In genomic region chr16:57734925-57735754, GRCh38 we compare ENCODE assay signal across 8 cellular contexts. TPM values are rescaled to one million over a fixed set of nuclear protein-coding genes. Genes with fewer than 3 reads are reported as not detected.
DNase-seq lines count a peak whose midpoint lies in the region; ATAC-seq and TF ChIP-seq lines count a peak whose summit lies in the region.

No MANE protein-coding gene starts in this region.

- no peaks in the 10 kb centered on the region for H3K9me3 ChIP-seq in SK-N-SH
- no peaks in the 10 kb centered on the region for H3K9me3 ChIP-seq in suprapubic skin

- 1% methylated on average over 28 of the region's 45 CpGs for WGBS in SK-N-SH (ENCODE audit: low lambda C conversion rate)
- 0% methylated on average over 27 of the region's 45 CpGs for WGBS in suprapubic skin

- DNase-seq in GM10248 (ENCODE audit: extremely low spot score) (peak; percentile 99), NCI-H1092 (lab: John Stamatoyannopoulos, UW) (peak; percentile 100), SK-N-SH (peak; percentile 98), glomerular endothelial cell (ENCODE audit: extremely low read depth, low read depth, low spot score) (peak; percentile 100), nucleus accumbens (lab: John Stamatoyannopoulos, UW) (peak; percentile 85 to 100 (median 99)), suprapubic skin (ENCODE audit: low spot score in 2 of 2) (peak; percentile 99)
- DNase-seq in activated naive CD4-positive, alpha-beta T cell treated with anti-CD3 and anti-CD28 coated beads, Interleukin-2, amount 50 U/mL, for 72 hours (ENCODE audit: low spot score in 2 of 2) = peak; percentile 96 to 98

- POLR2A ChIA-PET in GM10248 (lab: Yijun Ruan, JAX) = interaction anchor here (0.8 kb wide), 1 partner anchor 394 kb away, joined by 3 read pairs; the partner anchor contains the start of gene CFAP20
- POLR2A ChIA-PET in SK-N-SH (lab: Yijun Ruan, JAX) = interaction anchor here (0.6 to 1.0 kb wide), 7 partner anchors 9 to 394 kb away, joined by 3 to 6 read pairs (median 3); partner anchors contain the start of gene CFAP20

- peak; percentile 93 for ATAC-seq in HG02610 (IDR thresholded peaks at IDR 0.05; ENCODE audit: unreplicated experiment)
- peak; percentile 91 for ATAC-seq in activated naive CD4-positive, alpha-beta T cell treated with anti-CD3 and anti-CD28 coated beads, Interleukin-2, amount 50 U/mL, for 72 hours

- peaks cover 23% of the 10 kb centered on the region; the same call in 1 of the 2 replicates for H3K79me2 ChIP-seq in SK-N-SH (ENCODE audit: insufficient read depth)

- TF ChIP-seq POLR2A in suprapubic skin (IDR thresholded peaks at IDR 0.05) = peak in 1 of 2 donors; percentile 27

- H3K9me3 Mint-ChIP-seq in activated naive CD4-positive, alpha-beta T cell treated with anti-CD3 and anti-CD28 coated beads, Interleukin-2, amount 50 U/mL, for 72 hours = peaks cover 12 to 18% of the 10 kb centered on the region in 2 donors

- H3K27me3 ChIP-seq in SK-N-SH (ENCODE audit: insufficient read depth) (no peaks in the 10 kb centered on the region), suprapubic skin (no peaks in the 10 kb centered on the region)

- H3K4me2 ChIP-seq in SK-N-SH = peak overlapping the region; percentile 98

- TF ChIP-seq EP300 in SK-N-SH (IDR thresholded peaks at IDR 0.05; ENCODE audit: borderline replicate concordance in 1 of 2, low read depth in 1 of 2, low read length in 1 of 2) (no peak), suprapubic skin (IDR thresholded peaks at IDR 0.05) (no peak)

- peaks cover 5% of the 10 kb centered on the region for H3F3A ChIP-seq in SK-N-SH (replicated peaks; ENCODE audit: insufficient read depth)

- no peaks in the 10 kb centered on the region for H3K9me2 ChIP-seq in SK-N-SH

- TF ChIP-seq RAD21 in SK-N-SH (IDR thresholded peaks at IDR 0.05; ENCODE audit: low read length) = no peak

- no peaks in the 10 kb centered on the region for H4K20me1 ChIP-seq in SK-N-SH (ENCODE audit: insufficient read depth)

- peak overlapping the region; percentile 81; the same call in 1 of the 2 replicates for H2AFZ ChIP-seq in SK-N-SH (ENCODE audit: low read depth)

- TF ChIP-seq CTCF in GM10248 (IDR thresholded peaks at IDR 0.05; ENCODE audit: control extremely low read depth, extremely low read depth, low read depth, missing control alignments) (no peak), SK-N-SH (IDR thresholded peaks at IDR 0.05) (no peak), suprapubic skin (IDR thresholded peaks at IDR 0.05) (no peak)

- H3K36me3 ChIP-seq in SK-N-SH (replicated peaks in 1 of 2; ENCODE audit: control insufficient read depth in 1 of 2, insufficient read depth in 2 of 2, low read length in 1 of 2) (peaks cover 0 to 7% of the 10 kb centered on the region in 2 experiments), suprapubic skin (no peaks in the 10 kb centered on the region)

- H3K4me3 ChIP-seq in SK-N-SH (ENCODE audit: low read depth in 2 of 2, low read length in 1 of 2) (peak overlapping the region; percentile 61 to 83), suprapubic skin (peak overlapping the region; percentile 83)

- CTCF ChIA-PET in GM10248 (lab: Yijun Ruan, JAX) = interaction anchor here (0.7 to 2.7 kb wide), 7 partner anchors 22 to 265 kb away, joined by 3 to 21 read pairs (median 4); no protein-coding TSS in a partner anchor
- CTCF ChIA-PET in SK-N-SH (lab: Yijun Ruan, JAX) = interaction anchor here (0.9 to 4.0 kb wide), 9 partner anchors 23 to 265 kb away, joined by 3 to 16 read pairs (median 3); no protein-coding TSS in a partner anchor

- peaks cover 12 to 23% of the 10 kb centered on the region in 2 donors for H3K36me3 Mint-ChIP-seq in activated naive CD4-positive, alpha-beta T cell treated with anti-CD3 and anti-CD28 coated beads, Interleukin-2, amount 50 U/mL, for 72 hours

- H3K27ac ChIP-seq in SK-N-SH (ENCODE audit: low read depth in 2 of 2, low read length in 1 of 2) (peak overlapping the region; percentile 72 to 85), suprapubic skin (peak overlapping the region; percentile 89)

- peak overlapping the region; percentile 93 to 98 for H3K27ac Mint-ChIP-seq in activated naive CD4-positive, alpha-beta T cell treated with anti-CD3 and anti-CD28 coated beads, Interleukin-2, amount 50 U/mL, for 72 hours

- peak overlapping the region; percentile 95 for H3K9ac ChIP-seq in SK-N-SH

- H3K4me1 ChIP-seq in SK-N-SH (ENCODE audit: control insufficient read depth in 1 of 2, insufficient read depth in 2 of 2, low read depth in 1 of 2, low read length in 1 of 2) = peaks cover 9 to 15% of the 10 kb centered on the region in 2 experiments; a peak in 2 of 4 replicates
- H3K4me1 ChIP-seq in suprapubic skin = peaks cover 45% of the 10 kb centered on the region

TF ChIP-seq in SK-N-SH, 30 proteins besides CTCF, POLR2A, EP300 and RAD21 (continues in another document):
- TF ChIP-seq YY1 (IDR thresholded peaks at IDR 0.05; ENCODE audit: low read depth) (peak; percentile 99), RFX5 (IDR thresholded peaks at IDR 0.05; ENCODE audit: low read length) (peak; percentile 55; the same call in 1 of the 2 replicates), POLR2AphosphoS5 (IDR thresholded peaks at IDR 0.05; ENCODE audit: low read depth, low read length) (peak; percentile 81), NRF1 (IDR thresholded peaks at IDR 0.05; ENCODE audit: low read depth, low read length) (no peak), GATA2 (CRISPR knock-in tag; IDR thresholded peaks at IDR 0.05) (no peak), SMC3 (IDR thresholded peaks at IDR 0.05; ENCODE audit: low read depth, low read length) (no peak), TEAD4 (IDR thresholded peaks at IDR 0.05; ENCODE audit: borderline replicate concordance, insufficient read depth) (no peak), FOSL2 (IDR thresholded peaks at IDR 0.05; ENCODE audit: borderline replicate concordance, low read depth) (no peak), MEF2A (IDR thresholded peaks at IDR 0.05; ENCODE audit: borderline replicate concordance, low read depth) (no peak), ELF1 (IDR thresholded peaks at IDR 0.05) (peak; percentile 82), JUND (IDR thresholded peaks at IDR 0.05) (no peak), FOXJ3 (CRISPR knock-in tag; IDR thresholded peaks at IDR 0.05) (no peak), SIN3A (IDR thresholded peaks at IDR 0.05; ENCODE audit: borderline replicate concordance, low read depth, low read length) (no peak), TCF12 (IDR thresholded peaks at IDR 0.05) (peak; percentile 13; the same call in 1 of the 2 replicates), GABPA (IDR thresholded peaks at IDR 0.05; ENCODE audit: low read depth) (peak; percentile 78), FOXM1 (IDR thresholded peaks at IDR 0.05; ENCODE audit: low read depth) (peak; percentile 50; the same call in 1 of the 2 replicates)
- TF ChIP-seq, protein P1, sequence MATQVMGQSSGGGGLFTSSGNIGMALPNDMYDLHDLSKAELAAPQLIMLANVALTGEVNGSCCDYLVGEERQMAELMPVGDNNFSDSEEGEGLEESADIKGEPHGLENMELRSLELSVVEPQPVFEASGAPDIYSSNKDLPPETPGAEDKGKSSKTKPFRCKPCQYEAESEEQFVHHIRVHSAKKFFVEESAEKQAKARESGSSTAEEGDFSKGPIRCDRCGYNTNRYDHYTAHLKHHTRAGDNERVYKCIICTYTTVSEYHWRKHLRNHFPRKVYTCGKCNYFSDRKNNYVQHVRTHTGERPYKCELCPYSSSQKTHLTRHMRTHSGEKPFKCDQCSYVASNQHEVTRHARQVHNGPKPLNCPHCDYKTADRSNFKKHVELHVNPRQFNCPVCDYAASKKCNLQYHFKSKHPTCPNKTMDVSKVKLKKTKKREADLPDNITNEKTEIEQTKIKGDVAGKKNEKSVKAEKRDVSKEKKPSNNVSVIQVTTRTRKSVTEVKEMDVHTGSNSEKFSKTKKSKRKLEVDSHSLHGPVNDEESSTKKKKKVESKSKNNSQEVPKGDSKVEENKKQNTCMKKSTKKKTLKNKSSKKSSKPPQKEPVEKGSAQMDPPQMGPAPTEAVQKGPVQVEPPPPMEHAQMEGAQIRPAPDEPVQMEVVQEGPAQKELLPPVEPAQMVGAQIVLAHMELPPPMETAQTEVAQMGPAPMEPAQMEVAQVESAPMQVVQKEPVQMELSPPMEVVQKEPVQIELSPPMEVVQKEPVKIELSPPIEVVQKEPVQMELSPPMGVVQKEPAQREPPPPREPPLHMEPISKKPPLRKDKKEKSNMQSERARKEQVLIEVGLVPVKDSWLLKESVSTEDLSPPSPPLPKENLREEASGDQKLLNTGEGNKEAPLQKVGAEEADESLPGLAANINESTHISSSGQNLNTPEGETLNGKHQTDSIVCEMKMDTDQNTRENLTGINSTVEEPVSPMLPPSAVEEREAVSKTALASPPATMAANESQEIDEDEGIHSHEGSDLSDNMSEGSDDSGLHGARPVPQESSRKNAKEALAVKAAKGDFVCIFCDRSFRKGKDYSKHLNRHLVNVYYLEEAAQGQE (IDR thresholded peaks at IDR 0.05; ENCODE audit: low read depth, low read length) = no peak
- TF ChIP-seq, protein P2, sequence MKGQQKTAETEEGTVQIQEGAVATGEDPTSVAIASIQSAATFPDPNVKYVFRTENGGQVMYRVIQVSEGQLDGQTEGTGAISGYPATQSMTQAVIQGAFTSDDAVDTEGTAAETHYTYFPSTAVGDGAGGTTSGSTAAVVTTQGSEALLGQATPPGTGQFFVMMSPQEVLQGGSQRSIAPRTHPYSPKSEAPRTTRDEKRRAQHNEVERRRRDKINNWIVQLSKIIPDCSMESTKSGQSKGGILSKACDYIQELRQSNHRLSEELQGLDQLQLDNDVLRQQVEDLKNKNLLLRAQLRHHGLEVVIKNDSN (IDR thresholded peaks at IDR 0.05; ENCODE audit: borderline replicate concordance, low read depth) = no peak

RNA-seq across cellular contexts. Expression of gene KATNB1, which starts 0.4 kb away (rescaled TPM):
- 39.2 and 43.7 TPM in 2 replicates for polyA plus RNA-seq in SK-N-SH (2012; rRNA removed)
- 12.0 and 20.7 TPM in 2 replicates for polyA plus RNA-seq in SK-N-SH (2012; cell fraction: cytosol; rRNA removed)
- 158 and 170 TPM in 2 replicates for polyA plus RNA-seq in SK-N-SH (2012; cell fraction: nucleus; rRNA removed)
- 10 to 100 TPM; 20.2 to 33.9 TPM for total RNA-seq in activated naive CD4-positive, alpha-beta T cell treated with anti-CD3 and anti-CD28 coated beads, Interleukin-2, amount 50 U/mL, for 72 hours
- total RNA-seq in glomerular endothelial cell = 23.1 and 25.2 TPM in 2 replicates
- 10 to 100 TPM; 47.8 to 62.7 (median 55.7) TPM for total RNA-seq in suprapubic skin

RNA-seq across cellular contexts. Expression of gene DRC7, which starts 40.5 kb away (rescaled TPM):
- polyA plus RNA-seq in SK-N-SH (2012; rRNA removed) = 0.58 and 0.94 TPM in 2 replicates
- polyA plus RNA-seq in SK-N-SH (2012; cell fraction: cytosol; rRNA removed) = 0.60 and 0.84 TPM in 2 replicates
- 1.2 and 2.2 TPM in 2 replicates for polyA plus RNA-seq in SK-N-SH (2012; cell fraction: nucleus; rRNA removed)
- total RNA-seq in activated naive CD4-positive, alpha-beta T cell treated with anti-CD3 and anti-CD28 coated beads, Interleukin-2, amount 50 U/mL, for 72 hours = not detected
- total RNA-seq in glomerular endothelial cell (0.05 TPM in 1 of 2 replicates, not detected in the other), suprapubic skin (not detected)

Comparison
In these comparisons a context has a peak if more than half of its experiments do, and no peak if none do; other contexts are left out.
1. Peak in every context shown above with its lines: DNase-seq, ATAC-seq, H3K4me3 ChIP-seq and H3K27ac ChIP-seq.